ENCODE assay signal across 8 cellular contexts in genomic region chr10:122953827-122954730, GRCh38. TPM values are rescaled to one million over a fixed set of nuclear protein-coding genes. Genes with fewer than 3 reads are reported as not detected.
DNase-seq lines count a peak whose midpoint lies in the region; ATAC-seq, FAIRE-seq and TF ChIP-seq lines count a peak whose summit lies in the region.

C10orf88 (minus strand) TSS chr10:122954227; CDS start chr10:122954178, 49 bp downstream.

- DNase-seq in GM13977 (ENCODE audit: low spot score), result peak; percentile 96
- DNase-seq in NCI-H1694 (lab: John Stamatoyannopoulos, UW), result peak; percentile 71
- DNase-seq in left ventricle myocardium superior, result peak; percentile 98
- peak; percentile 95 for DNase-seq in prostate gland (ENCODE audit: low spot score)
- peak; percentile 97 for DNase-seq in urothelium cell line (ENCODE audit: low spot score)

- no peaks in the 10 kb centered on the region for H3K27me3 ChIP-seq in prostate gland (replicated peaks; ENCODE audit: insufficient read depth)

- no peaks in the 10 kb centered on the region for H3K4me1 ChIP-seq in prostate gland (replicated peaks)

- peak within 1 kb of the TSS; percentile 84 for H3K4me3 Mint-ChIP-seq in T-helper 1 cell treated with Interleukin-12 subunit alpha and Interleukin-12 subunit beta and Interleukin-4 antibody, amounts not matched to agents 30 μg/mL and 1 μg/mL, for 36 hours

- peak; percentile 49 for TF ChIP-seq POLR2A in prostate gland (IDR thresholded peaks at IDR 0.05)

- no peaks in the 10 kb centered on the region for H3K9me3 ChIP-seq in prostate gland

- H3K4me1 Mint-ChIP-seq in T-helper 1 cell treated with Interleukin-12 subunit alpha and Interleukin-12 subunit beta and Interleukin-4 antibody, amounts not matched to agents 30 μg/mL and 1 μg/mL, for 36 hours (ENCODE audit: low read depth), result peaks cover 21% of the 10 kb centered on the region

- peak within 1 kb of the TSS; percentile 84 for H3K27ac Mint-ChIP-seq in T-helper 1 cell treated with Interleukin-12 subunit alpha and Interleukin-12 subunit beta and Interleukin-4 antibody, amounts not matched to agents 30 μg/mL and 1 μg/mL, for 36 hours

- in situ Hi-C loops in GM13977 (cut with MboI; ENCODE audit: low pct_unique_long_range_greater_than_20kb, low sequenced_read_pairs, unreplicated experiment), result no loop called here

- no peaks in the 10 kb centered on the region for H3K36me3 ChIP-seq in prostate gland

- no peaks in the 10 kb centered on the region for H3K9me3 Mint-ChIP-seq in T-helper 1 cell treated with Interleukin-12 subunit alpha and Interleukin-12 subunit beta and Interleukin-4 antibody, amounts not matched to agents 30 μg/mL and 1 μg/mL, for 36 hours

- TF ChIP-seq CTCF in GM13977 (IDR thresholded peaks at IDR 0.05; ENCODE audit: extremely low read depth, insufficient read depth, missing control alignments) (no peak), prostate gland (IDR thresholded peaks at IDR 0.05) (peak in 1 of 4 experiments; percentile 19)

- H3K4me3 ChIP-seq in prostate gland, result peak within 1 kb of the TSS; percentile 65 to 79

- H3K27ac ChIP-seq in angular gyrus (ENCODE audit: low read depth, low read length) (peak within 1 kb of the TSS; percentile 24), prostate gland (peak within 1 kb of the TSS; percentile 54 to 71)

- FAIRE-seq in urothelium cell line (lab: Jason Lieb, UNC), result peak; percentile 63

- WGBS in prostate gland, result 6% methylated on average over 73 of the region's 83 CpGs

- peaks cover 13% of the 10 kb centered on the region for H3K36me3 Mint-ChIP-seq in T-helper 1 cell treated with Interleukin-12 subunit alpha and Interleukin-12 subunit beta and Interleukin-4 antibody, amounts not matched to agents 30 μg/mL and 1 μg/mL, for 36 hours (ENCODE audit: low read depth)

- peak; percentile 98 for ATAC-seq in HG02884 (IDR thresholded peaks at IDR 0.05; ENCODE audit: unreplicated experiment)
- peak; percentile 100 for ATAC-seq in left ventricle myocardium superior

- peaks cover 9% of the 10 kb centered on the region for H3K27me3 Mint-ChIP-seq in T-helper 1 cell treated with Interleukin-12 subunit alpha and Interleukin-12 subunit beta and Interleukin-4 antibody, amounts not matched to agents 30 μg/mL and 1 μg/mL, for 36 hours (ENCODE audit: low read depth)

- intact Hi-C loops in left ventricle myocardium superior (cut with micrococcal nuclease) (no loop called here), prostate gland (cut with DNase I) (loop anchor here (2.0 kb wide), 1 partner anchor 55 kb away; the partner anchor contains the start of genes ACADSB and IKZF5)

RNA-seq across cellular contexts. Expression of gene C10orf88, which starts in this region (rescaled TPM):
- 5.0 TPM for total RNA-seq in left ventricle myocardium superior
- total RNA-seq in prostate gland, result 10 to 100 TPM in 1 of 2 donors, 1 to 10 TPM in 1; 6.6 to 15.2 TPM

Comparison
In these comparisons a context has a peak if more than half of its experiments do, and no peak if none do; other contexts are left out.
1. Peak in every context shown above with its lines: DNase-seq, ATAC-seq, H3K4me3 ChIP-seq and H3K27ac ChIP-seq.